Comparison of ENCODE assay signal across 1 cellular context in the genomic region with DNA sequence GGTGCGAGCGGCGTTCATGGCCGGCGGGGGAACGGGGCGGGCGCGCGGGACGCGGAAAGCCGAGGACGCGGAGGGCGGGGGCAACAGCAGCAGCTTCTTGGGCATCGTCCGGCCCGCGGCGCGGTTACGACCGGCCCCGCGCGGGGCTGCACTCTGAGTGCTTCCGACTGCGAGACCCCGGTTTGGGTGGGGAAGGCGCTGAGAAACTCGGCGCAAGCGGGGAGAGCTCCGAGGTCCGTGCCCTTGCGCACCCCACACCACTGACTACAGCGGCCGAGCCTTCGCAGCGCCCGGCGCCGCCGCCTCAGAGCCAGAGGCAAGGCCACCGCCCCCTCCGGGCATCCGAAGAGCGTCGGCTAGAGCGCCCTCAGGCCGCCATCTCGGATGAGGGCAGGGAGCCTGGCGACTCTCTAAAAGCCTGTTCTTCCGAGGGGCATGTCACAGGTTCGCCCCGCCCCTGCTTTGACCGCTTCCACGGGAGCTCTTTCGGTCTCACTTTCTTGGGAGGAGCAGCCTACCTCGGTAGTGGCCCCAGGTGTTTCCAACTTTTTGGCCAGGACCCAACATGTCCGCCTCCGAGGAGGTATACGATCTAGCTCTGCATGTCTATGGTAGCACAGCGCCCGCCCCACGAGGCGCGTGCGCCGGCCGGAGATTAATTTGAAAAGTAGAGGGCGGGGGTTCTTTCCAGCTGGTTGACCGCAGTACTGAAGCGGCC.
TF ChIP-seq lines count a peak whose summit lies in the region.

A gene with protein sequence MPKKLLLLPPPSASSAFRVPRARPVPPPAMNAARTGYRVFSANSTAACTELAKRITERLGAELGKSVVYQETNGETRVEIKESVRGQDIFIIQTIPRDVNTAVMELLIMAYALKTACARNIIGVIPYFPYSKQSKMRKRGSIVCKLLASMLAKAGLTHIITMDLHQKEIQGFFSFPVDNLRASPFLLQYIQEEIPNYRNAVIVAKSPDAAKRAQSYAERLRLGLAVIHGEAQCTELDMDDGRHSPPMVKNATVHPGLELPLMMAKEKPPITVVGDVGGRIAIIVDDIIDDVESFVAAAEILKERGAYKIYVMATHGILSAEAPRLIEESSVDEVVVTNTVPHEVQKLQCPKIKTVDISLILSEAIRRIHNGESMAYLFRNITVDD (minus strand): TSS at position 318 of the 718 bp plus-strand sequence. CDS start 213 bp downstream, at position 105.

TF ChIP-seq in GM23338, 12 proteins besides CTCF, POLR2A, EP300 and RAD21 (continued from another document):
- TF ChIP-seq, protein P1, sequence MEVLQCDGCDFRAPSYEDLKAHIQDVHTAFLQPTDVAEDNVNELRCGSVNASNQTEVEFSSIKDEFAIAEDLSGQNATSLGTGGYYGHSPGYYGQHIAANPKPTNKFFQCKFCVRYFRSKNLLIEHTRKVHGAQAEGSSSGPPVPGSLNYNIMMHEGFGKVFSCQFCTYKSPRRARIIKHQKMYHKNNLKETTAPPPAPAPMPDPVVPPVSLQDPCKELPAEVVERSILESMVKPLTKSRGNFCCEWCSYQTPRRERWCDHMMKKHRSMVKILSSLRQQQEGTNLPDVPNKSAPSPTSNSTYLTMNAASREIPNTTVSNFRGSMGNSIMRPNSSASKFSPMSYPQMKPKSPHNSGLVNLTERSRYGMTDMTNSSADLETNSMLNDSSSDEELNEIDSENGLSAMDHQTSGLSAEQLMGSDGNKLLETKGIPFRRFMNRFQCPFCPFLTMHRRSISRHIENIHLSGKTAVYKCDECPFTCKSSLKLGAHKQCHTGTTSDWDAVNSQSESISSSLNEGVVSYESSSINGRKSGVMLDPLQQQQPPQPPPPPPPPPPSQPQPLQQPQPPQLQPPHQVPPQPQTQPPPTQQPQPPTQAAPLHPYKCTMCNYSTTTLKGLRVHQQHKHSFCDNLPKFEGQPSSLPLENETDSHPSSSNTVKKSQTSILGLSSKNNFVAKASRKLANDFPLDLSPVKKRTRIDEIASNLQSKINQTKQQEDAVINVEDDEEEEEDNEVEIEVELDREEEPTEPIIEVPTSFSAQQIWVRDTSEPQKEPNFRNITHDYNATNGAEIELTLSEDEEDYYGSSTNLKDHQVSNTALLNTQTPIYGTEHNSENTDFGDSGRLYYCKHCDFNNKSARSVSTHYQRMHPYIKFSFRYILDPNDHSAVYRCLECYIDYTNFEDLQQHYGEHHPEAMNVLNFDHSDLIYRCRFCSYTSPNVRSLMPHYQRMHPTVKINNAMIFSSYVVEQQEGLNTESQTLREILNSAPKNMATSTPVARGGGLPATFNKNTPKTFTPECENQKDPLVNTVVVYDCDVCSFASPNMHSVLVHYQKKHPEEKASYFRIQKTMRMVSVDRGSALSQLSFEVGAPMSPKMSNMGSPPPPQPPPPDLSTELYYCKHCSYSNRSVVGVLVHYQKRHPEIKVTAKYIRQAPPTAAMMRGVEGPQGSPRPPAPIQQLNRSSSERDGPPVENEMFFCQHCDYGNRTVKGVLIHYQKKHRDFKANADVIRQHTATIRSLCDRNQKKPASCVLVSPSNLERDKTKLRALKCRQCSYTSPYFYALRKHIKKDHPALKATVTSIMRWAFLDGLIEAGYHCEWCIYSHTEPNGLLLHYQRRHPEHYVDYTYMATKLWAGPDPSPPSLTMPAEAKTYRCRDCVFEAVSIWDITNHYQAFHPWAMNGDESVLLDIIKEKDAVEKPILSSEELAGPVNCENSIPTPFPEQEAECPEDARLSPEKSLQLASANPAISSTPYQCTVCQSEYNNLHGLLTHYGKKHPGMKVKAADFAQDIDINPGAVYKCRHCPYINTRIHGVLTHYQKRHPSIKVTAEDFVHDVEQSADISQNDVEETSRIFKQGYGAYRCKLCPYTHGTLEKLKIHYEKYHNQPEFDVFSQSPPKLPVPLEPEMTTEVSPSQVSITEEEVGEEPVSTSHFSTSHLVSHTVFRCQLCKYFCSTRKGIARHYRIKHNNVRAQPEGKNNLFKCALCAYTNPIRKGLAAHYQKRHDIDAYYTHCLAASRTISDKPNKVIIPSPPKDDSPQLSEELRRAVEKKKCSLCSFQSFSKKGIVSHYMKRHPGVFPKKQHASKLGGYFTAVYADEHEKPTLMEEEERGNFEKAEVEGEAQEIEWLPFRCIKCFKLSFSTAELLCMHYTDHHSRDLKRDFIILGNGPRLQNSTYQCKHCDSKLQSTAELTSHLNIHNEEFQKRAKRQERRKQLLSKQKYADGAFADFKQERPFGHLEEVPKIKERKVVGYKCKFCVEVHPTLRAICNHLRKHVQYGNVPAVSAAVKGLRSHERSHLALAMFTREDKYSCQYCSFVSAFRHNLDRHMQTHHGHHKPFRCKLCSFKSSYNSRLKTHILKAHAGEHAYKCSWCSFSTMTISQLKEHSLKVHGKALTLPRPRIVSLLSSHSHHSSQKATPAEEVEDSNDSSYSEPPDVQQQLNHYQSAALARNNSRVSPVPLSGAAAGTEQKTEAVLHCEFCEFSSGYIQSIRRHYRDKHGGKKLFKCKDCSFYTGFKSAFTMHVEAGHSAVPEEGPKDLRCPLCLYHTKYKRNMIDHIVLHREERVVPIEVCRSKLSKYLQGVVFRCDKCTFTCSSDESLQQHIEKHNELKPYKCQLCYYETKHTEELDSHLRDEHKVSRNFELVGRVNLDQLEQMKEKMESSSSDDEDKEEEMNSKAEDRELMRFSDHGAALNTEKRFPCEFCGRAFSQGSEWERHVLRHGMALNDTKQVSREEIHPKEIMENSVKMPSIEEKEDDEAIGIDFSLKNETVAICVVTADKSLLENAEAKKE (CRISPR knock-in tag; IDR thresholded peaks at IDR 0.05) = no peak
- TF ChIP-seq STAT1 (IDR thresholded peaks at IDR 0.05; ENCODE audit: unreplicated experiment) = no peak
- no peak for TF ChIP-seq ZNF331 (CRISPR knock-in tag; IDR thresholded peaks at IDR 0.05; ENCODE audit: low read depth)
- TF ChIP-seq, protein P2, sequence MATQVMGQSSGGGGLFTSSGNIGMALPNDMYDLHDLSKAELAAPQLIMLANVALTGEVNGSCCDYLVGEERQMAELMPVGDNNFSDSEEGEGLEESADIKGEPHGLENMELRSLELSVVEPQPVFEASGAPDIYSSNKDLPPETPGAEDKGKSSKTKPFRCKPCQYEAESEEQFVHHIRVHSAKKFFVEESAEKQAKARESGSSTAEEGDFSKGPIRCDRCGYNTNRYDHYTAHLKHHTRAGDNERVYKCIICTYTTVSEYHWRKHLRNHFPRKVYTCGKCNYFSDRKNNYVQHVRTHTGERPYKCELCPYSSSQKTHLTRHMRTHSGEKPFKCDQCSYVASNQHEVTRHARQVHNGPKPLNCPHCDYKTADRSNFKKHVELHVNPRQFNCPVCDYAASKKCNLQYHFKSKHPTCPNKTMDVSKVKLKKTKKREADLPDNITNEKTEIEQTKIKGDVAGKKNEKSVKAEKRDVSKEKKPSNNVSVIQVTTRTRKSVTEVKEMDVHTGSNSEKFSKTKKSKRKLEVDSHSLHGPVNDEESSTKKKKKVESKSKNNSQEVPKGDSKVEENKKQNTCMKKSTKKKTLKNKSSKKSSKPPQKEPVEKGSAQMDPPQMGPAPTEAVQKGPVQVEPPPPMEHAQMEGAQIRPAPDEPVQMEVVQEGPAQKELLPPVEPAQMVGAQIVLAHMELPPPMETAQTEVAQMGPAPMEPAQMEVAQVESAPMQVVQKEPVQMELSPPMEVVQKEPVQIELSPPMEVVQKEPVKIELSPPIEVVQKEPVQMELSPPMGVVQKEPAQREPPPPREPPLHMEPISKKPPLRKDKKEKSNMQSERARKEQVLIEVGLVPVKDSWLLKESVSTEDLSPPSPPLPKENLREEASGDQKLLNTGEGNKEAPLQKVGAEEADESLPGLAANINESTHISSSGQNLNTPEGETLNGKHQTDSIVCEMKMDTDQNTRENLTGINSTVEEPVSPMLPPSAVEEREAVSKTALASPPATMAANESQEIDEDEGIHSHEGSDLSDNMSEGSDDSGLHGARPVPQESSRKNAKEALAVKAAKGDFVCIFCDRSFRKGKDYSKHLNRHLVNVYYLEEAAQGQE (IDR thresholded peaks at IDR 0.05; ENCODE audit: unreplicated experiment) = peak; percentile 17
- no peak for TF ChIP-seq JUNB (IDR thresholded peaks at IDR 0.05; ENCODE audit: unreplicated experiment)
- TF ChIP-seq EZH2 (IDR thresholded peaks at IDR 0.05; ENCODE audit: low read depth, unreplicated experiment) = no peak
- no peak for TF ChIP-seq EZH2phosphoT487 (IDR thresholded peaks at IDR 0.05; ENCODE audit: unreplicated experiment)
